1 cellular context compared by ENCODE assay signal in the genomic region with DNA sequence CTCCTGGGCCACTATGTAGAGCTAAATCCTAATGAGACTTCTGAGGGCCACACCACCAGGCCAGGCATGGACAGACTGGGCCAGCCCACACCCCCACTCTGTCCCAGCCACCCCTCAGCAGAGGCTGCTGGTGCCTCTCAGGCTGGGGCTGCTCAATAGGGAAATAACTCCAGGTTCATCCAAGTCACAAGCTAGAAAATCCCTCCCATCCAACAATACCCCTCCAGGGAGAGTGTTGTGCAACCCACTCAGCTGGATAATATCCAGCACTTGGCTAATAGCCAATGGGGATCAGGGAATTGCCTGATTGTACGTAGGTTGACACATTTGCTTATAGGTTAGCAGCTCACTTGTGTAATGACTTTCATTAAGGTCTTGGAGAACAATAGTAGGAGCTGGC.
TF ChIP-seq lines count a peak whose summit lies in the region.

No MANE protein-coding gene starts in this region.

TF ChIP-seq in H1, 55 proteins besides CTCF, POLR2A, EP300 and RAD21 (continued from another document):
- TF ChIP-seq NRF1 (IDR thresholded peaks at IDR 0.05; ENCODE audit: low read depth, low read length) (no peak), CHD1 (IDR thresholded peaks at IDR 0.05; ENCODE audit: low read depth, low read length) (no peak), CTBP2 (IDR thresholded peaks at IDR 0.05; ENCODE audit: borderline replicate concordance, insufficient read depth, insufficient read length, low read length) (no peak), RNF2 (IDR thresholded peaks at IDR 0.05; ENCODE audit: borderline replicate concordance, low read depth, low read length, missing control alignments, poor library complexity, severe bottlenecking) (no peak), TCF12 (IDR thresholded peaks at IDR 0.05; ENCODE audit: low read depth, low read length) (no peak), ZNF274 (IDR thresholded peaks at IDR 0.05; ENCODE audit: borderline replicate concordance, extremely low read depth, low read length) (no peak)
- TF ChIP-seq, protein P1, sequence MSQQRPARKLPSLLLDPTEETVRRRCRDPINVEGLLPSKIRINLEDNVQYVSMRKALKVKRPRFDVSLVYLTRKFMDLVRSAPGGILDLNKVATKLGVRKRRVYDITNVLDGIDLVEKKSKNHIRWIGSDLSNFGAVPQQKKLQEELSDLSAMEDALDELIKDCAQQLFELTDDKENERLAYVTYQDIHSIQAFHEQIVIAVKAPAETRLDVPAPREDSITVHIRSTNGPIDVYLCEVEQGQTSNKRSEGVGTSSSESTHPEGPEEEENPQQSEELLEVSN (IDR thresholded peaks at IDR 0.05): no peak
